In the genomic region with DNA sequence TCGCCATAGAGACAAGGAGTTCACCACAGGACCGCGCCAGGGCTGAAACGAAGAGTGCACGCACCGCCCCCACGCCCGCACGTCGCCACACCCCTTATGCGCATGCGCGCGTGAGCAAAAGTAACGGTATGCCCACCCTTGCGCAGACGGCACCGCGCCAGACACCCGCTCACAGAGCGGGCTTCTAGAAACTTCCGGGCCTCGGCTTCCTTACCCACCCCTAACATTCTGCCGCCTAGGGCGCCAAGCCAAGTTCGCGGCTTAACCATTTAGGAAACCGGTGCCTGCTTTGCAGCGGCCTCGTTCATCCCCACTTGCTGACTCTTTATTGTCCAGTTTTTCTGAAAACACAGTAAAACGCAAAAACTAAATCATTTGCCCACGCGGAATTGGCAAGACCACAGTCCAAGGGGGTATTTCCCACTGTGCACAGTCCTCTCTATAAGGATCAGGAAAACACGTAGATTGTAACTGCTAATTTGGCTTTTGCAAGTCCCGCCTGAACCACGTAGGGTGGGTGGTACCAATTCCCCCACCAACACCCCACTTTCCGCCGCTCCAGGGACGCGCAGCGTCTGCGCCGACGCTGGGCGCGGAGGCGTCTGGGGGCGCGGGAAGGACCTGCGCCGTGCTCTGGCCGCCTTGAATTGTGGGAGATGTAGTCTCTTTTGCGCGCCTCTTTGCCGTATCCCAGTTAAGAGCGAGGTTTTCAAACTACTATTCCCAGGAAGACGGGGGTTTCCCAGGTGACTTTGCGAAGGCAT, we compare ENCODE assay signal across 8 cellular contexts. TPM values are rescaled to one million over a fixed set of nuclear protein-coding genes. Genes with fewer than 3 reads are reported as not detected.
A peak's percentile ranks its signal among the peaks of the same experiment; 100 is the strongest.
DNase-seq lines count a peak whose midpoint lies in the region; ATAC-seq and TF ChIP-seq lines count a peak whose summit lies in the region.

A gene with protein sequence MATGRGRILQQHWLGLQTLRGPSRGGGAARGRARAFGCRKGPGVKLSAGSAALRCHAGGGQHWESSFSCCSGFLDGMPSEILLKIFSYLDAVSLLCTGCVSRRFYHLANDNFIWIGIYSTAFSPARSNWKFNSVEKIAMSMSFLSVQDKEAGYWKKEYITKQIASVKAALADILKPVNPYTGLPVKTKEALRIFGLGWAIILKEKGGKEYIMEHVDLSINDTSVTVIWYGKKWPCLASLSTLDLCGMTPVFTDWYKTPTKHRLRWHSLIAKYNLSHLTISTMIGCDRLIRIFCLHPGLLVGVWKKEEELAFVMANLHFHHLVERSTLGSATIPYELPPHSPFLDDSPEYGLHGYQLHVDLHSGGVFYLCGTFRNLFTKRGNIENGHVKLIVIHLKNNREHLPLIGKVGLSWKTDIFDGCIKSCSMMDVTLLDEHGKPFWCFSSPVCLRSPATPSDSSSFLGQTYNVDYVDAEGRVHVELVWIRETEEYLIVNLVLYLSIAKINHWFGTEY (minus strand): TSS at position 56 of the 764 bp plus-strand sequence. CDS start 49 bp downstream, at position 7.
A gene with protein sequence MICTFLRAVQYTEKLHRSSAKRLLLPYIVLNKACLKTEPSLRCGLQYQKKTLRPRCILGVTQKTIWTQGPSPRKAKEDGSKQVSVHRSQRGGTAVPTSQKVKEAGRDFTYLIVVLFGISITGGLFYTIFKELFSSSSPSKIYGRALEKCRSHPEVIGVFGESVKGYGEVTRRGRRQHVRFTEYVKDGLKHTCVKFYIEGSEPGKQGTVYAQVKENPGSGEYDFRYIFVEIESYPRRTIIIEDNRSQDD (plus strand): TSS at position 745 of the 764 bp plus-strand sequence. CDS start 286 bp downstream, outside the sequence.

- H3K27me3 Mint-ChIP-seq in activated naive CD8-positive, alpha-beta T cell treated with anti-CD3 and anti-CD28 coated beads for 36 hours, result peaks cover 6% of the 10 kb centered on the region

- peak within 1 kb of the TSS; percentile 98 for H3K4me3 Mint-ChIP-seq in activated naive CD8-positive, alpha-beta T cell treated with anti-CD3 and anti-CD28 coated beads for 36 hours

- peak; percentile 96 for DNase-seq in NCI-H1105 (lab: John Stamatoyannopoulos, UW)
- peak; percentile 89 for DNase-seq in SKM-1 (lab: John Stamatoyannopoulos, UW; ENCODE audit: unreplicated experiment)
- DNase-seq in activated naive CD8-positive, alpha-beta T cell treated with anti-CD3 and anti-CD28 coated beads for 36 hours, result peak; percentile 96
- peak; percentile 97 for DNase-seq in glomerular visceral epithelial cell (ENCODE audit: extremely low spot score)
- peak; percentile 93 for DNase-seq in occipital lobe (lab: John Stamatoyannopoulos, UW)

- peak within 1 kb of the TSS; percentile 100 for H3K27ac ChIP-seq in temporal lobe (ENCODE audit: low read depth, low read length)

- TF ChIP-seq POLR2A in GM10847 (IDR thresholded peaks at IDR 0.05; ENCODE audit: extremely low read depth, insufficient read length), result peak; percentile 58

- H3K36me3 Mint-ChIP-seq in activated naive CD8-positive, alpha-beta T cell treated with anti-CD3 and anti-CD28 coated beads for 36 hours, result peaks cover 37% of the 10 kb centered on the region

- peak; percentile 88 for ATAC-seq in HG02642 (IDR thresholded peaks at IDR 0.05; ENCODE audit: poor library complexity, unreplicated experiment)

- H3K4me1 Mint-ChIP-seq in activated naive CD8-positive, alpha-beta T cell treated with anti-CD3 and anti-CD28 coated beads for 36 hours, result peaks cover 49% of the 10 kb centered on the region

- peaks cover 2% of the 10 kb centered on the region for H3K9me3 Mint-ChIP-seq in activated naive CD8-positive, alpha-beta T cell treated with anti-CD3 and anti-CD28 coated beads for 36 hours

- peak within 1 kb of the TSS; percentile 99 for H3K27ac Mint-ChIP-seq in activated naive CD8-positive, alpha-beta T cell treated with anti-CD3 and anti-CD28 coated beads for 36 hours

RNA-seq across cellular contexts. Expression of the first gene that starts in this region (rescaled TPM):
- 1 to 10 TPM; 3.0 to 3.8 TPM for total RNA-seq in activated naive CD8-positive, alpha-beta T cell treated with anti-CD3 and anti-CD28 coated beads for 36 hours
- total RNA-seq in occipital lobe (3.1 TPM), temporal lobe (2.2 TPM)

RNA-seq across cellular contexts. Expression of the second gene that starts in this region (rescaled TPM):
- total RNA-seq in activated naive CD8-positive, alpha-beta T cell treated with anti-CD3 and anti-CD28 coated beads for 36 hours, result 10 to 100 TPM; 78.1 to 79.0 TPM
- total RNA-seq in occipital lobe (36.0 TPM), temporal lobe (28.8 TPM)

Comparison
In these comparisons a context has a peak if more than half of its experiments do, and no peak if none do; other contexts are left out.
1. Peak in every context shown above with its lines: DNase-seq, ATAC-seq and H3K27ac ChIP-seq.